Comparison of ENCODE assay signal across 24 cellular contexts in genomic region chr5:68379275-68380026, GRCh38.
A peak's percentile ranks its signal among the peaks of the same experiment; 100 is the strongest.
DNase-seq lines count a peak whose midpoint lies in the region; ATAC-seq and TF ChIP-seq lines count a peak whose summit lies in the region.
"Had no signal": no experiment of that assay in that cellular context is flagged by ENCODE, and none has a peak within 500 bp of the region (broad histone marks: within the 10 kb centered on the region; RNA-seq: fewer than 3 reads in every experiment).

No MANE protein-coding gene starts in this region.

- no peak overlapping the region for H3K4me2 ChIP-seq in GM23338

- H3F3A ChIP-seq in GM23338 (replicated peaks; ENCODE audit: low read depth) = 0 out of 2 replicates have a peak, but pooled peaks cover 3% of the 10 kb centered on the region

- H3K79me2 ChIP-seq in GM23338 (replicated peaks; ENCODE audit: insufficient read depth) = no peaks in the 10 kb centered on the region

- H3K27ac Mint-ChIP-seq in GM23338 (no peak overlapping the region), nephron (peak overlapping the region; percentile 80 to 93 (median 93))

- ATAC-seq in GM23338 = no peak
- no peak for ATAC-seq in GM21737 (IDR thresholded peaks at IDR 0.05; ENCODE audit: unreplicated experiment)
- no peak for ATAC-seq in GM18868 (IDR thresholded peaks at IDR 0.05; ENCODE audit: unreplicated experiment)
- ATAC-seq: effector memory CD8-positive, alpha-beta T cell; naive thymus-derived CD8-positive, alpha-beta T cell; psoas muscle had no signal

- H3K9me2 ChIP-seq in GM23338 (ENCODE audit: insufficient read depth) = peaks cover 14% of the 10 kb centered on the region

- H3K36me3 Mint-ChIP-seq in GM23338 (ENCODE audit: low read depth) = no peaks in the 10 kb centered on the region
- no peaks in the 10 kb centered on the region for H3K36me3 Mint-ChIP-seq in nephron (ENCODE audit: low read depth)
- H3K36me3 Mint-ChIP-seq: CD8-positive, alpha-beta memory T cell; naive thymus-derived CD8-positive, alpha-beta T cell had no signal

- no peaks in the 10 kb centered on the region for H4K20me1 ChIP-seq in GM23338 (replicated peaks; ENCODE audit: insufficient read depth)

- H3K9me3 Mint-ChIP-seq in GM23338 = no peaks in the 10 kb centered on the region
- H3K9me3 Mint-ChIP-seq in nephron = no peaks in the 10 kb centered on the region
- H3K9me3 Mint-ChIP-seq: CD8-positive, alpha-beta memory T cell had no signal

- intact Hi-C loops in esophagus muscularis mucosa (cut with DNase I) = no loop called here

- TF ChIP-seq POLR2A in esophagus muscularis mucosa (IDR thresholded peaks at IDR 0.05; ENCODE audit: low read depth) = no peak

- H3K4me1 Mint-ChIP-seq in GM23338 (peaks cover 10% of the 10 kb centered on the region), nephron (peaks cover 46% of the 10 kb centered on the region)

- H3K27ac ChIP-seq in GM23338 (ENCODE audit: low read depth) (no peak overlapping the region), esophagus muscularis mucosa (replicated peaks in 1 of 4) (no peak overlapping the region)
- H3K27ac ChIP-seq: psoas muscle had no signal

- TF ChIP-seq CTCF in GM23338 (conservative IDR thresholded peaks at IDR 0.05; ENCODE audit: low read depth in 2 of 2) (no peak), esophagus muscularis mucosa (IDR thresholded peaks at IDR 0.05) (no peak), nephron (IDR thresholded peaks at IDR 0.05; ENCODE audit: unreplicated experiment in 3 of 3) (no peak)

- H3K36me3 ChIP-seq in GM23338 (ENCODE audit: insufficient read depth) = no peaks in the 10 kb centered on the region
- no peaks in the 10 kb centered on the region for H3K36me3 ChIP-seq in esophagus muscularis mucosa

- no peaks in the 10 kb centered on the region for H3K9me3 ChIP-seq in esophagus muscularis mucosa
- H3K9me3 ChIP-seq: psoas muscle had no signal

- no peaks in the 10 kb centered on the region for H3K27me3 ChIP-seq in GM23338 (ENCODE audit: insufficient read depth)
- H3K27me3 ChIP-seq in esophagus muscularis mucosa = no peaks in the 10 kb centered on the region

- H2AFZ ChIP-seq in GM23338 = peak overlapping the region; percentile 82; the same call in 1 of the 2 replicates

- peaks cover 12% of the 10 kb centered on the region; the same call in 1 of the 2 replicates for H3K4me1 ChIP-seq in GM23338 (ENCODE audit: insufficient read depth)
- H3K4me1 ChIP-seq in esophagus muscularis mucosa = peaks cover 0 to 10% (median 6%) of the 10 kb centered on the region in 4 donors
- H3K4me1 ChIP-seq: psoas muscle had no signal

- DNase-seq in AG08395 (ENCODE audit: low spot score) (peak; percentile 25), GM23338 (ENCODE audit: low spot score) (no peak), esophagus muscularis mucosa (ENCODE audit: extremely low spot score) (peak; percentile 89), T1000 (lab: John Stamatoyannopoulos, UW) (no peak), NCI-H2196 (lab: John Stamatoyannopoulos, UW; ENCODE audit: unreplicated experiment) (no peak)
- DNase-seq: activated CD4-positive, alpha-beta T cell treated with anti-CD3 and anti-CD28 coated beads for 1 hour; activated gamma-delta T cell; amygdala; CD8-positive, alpha-beta memory T cell; cerebellar nuclear complex; DMS79; effector memory CD8-positive, alpha-beta T cell; hippocampal formation; KG1; mesenchymal stem cell; naive thymus-derived CD8-positive, alpha-beta T cell; NCI-H1092; NCI-H2029 treated with DMSO at 0.1 percent for 48 hours; NCI-H524 treated with DMSO at 0.1 percent for 48 hours; psoas muscle; stimulated activated CD4-positive, alpha-beta T cell treated with anti-CD3 and anti-CD28 coated beads, Interleukin-12 subunit alpha, Interleukin-12 subunit beta, amount 100 ng/mL, for 4 hours had no signal

- WGBS in esophagus muscularis mucosa = 78% methylated on average over 3 of the region's 3 CpGs

- H3K4me3 Mint-ChIP-seq in GM23338 (no peak overlapping the region), nephron (no peak overlapping the region)

- TF ChIP-seq EP300 in esophagus muscularis mucosa (IDR thresholded peaks at IDR 0.05) = no peak

- H3K4me3 ChIP-seq in GM23338 = no peak overlapping the region
- no peak overlapping the region for H3K4me3 ChIP-seq in esophagus muscularis mucosa
- H3K4me3 ChIP-seq: psoas muscle had no signal

- no peaks in the 10 kb centered on the region for H3K27me3 Mint-ChIP-seq in GM23338 (ENCODE audit: insufficient read depth, low read depth, poor library complexity)
- H3K27me3 Mint-ChIP-seq in nephron (ENCODE audit: low read depth) = peaks cover 5% of the 10 kb centered on the region
- H3K27me3 Mint-ChIP-seq: CD8-positive, alpha-beta memory T cell; effector memory CD8-positive, alpha-beta T cell; naive thymus-derived CD8-positive, alpha-beta T cell had no signal

TF ChIP-seq in GM23338, 12 proteins besides CTCF, POLR2A, EP300 and RAD21:
- TF ChIP-seq ZNF331 (CRISPR knock-in tag; IDR thresholded peaks at IDR 0.05; ENCODE audit: low read depth) (no peak), REST (IDR thresholded peaks at IDR 0.05; ENCODE audit: unreplicated experiment) (no peak)

Comparison
In these comparisons a context has a peak if more than half of its experiments do, and no peak if none do; other contexts are left out.
1. DNase-seq: peak in AG08395 (single experiment) and esophagus muscularis mucosa (single experiment); none in GM23338 (single experiment), T1000 (single experiment) and NCI-H2196 (single experiment).